Comparison of ENCODE assay signal across 9 cellular contexts in genomic region chr22:50621948-50622722, GRCh38. TPM values are rescaled to one million over a fixed set of nuclear protein-coding genes. Genes with fewer than 3 reads are reported as not detected.
DNase-seq lines count a peak whose midpoint lies in the region; ATAC-seq and TF ChIP-seq lines count a peak whose summit lies in the region.
"Had no signal": no experiment of that assay in that cellular context is flagged by ENCODE, and none has a peak within 500 bp of the region (broad histone marks: within the 10 kb centered on the region; RNA-seq: fewer than 3 reads in every experiment).

No MANE protein-coding gene starts in this region.

- POLR2A ChIA-PET in activated CD4-positive, alpha-beta memory T cell treated with anti-CD3 and anti-CD28 coated beads for 36 hours (lab: Charles Lee), result interaction anchor here (1.0 to 2.8 kb wide), 7 partner anchors 53 to 152 kb away, joined by 3 to 49 read pairs (median 9); partner anchors contain the start of genes SCO2, SYCE3 and TYMP

- H3K36me3 ChIP-seq in HAP-1 (replicated peaks) (no peaks in the 10 kb centered on the region), upper lobe of left lung (peaks cover 0 to 23% (median 6%) of the 10 kb centered on the region in 4 donors)

- H3K9me3 Mint-ChIP-seq in activated CD4-positive, alpha-beta memory T cell treated with anti-CD3 and anti-CD28 coated beads for 36 hours, result no peaks in the 10 kb centered on the region
- peaks cover 0 to 2% (median 0%) of the 10 kb centered on the region in 6 donors for H3K9me3 Mint-ChIP-seq in immature natural killer cell

- H3K9me3 ChIP-seq in HAP-1 (no peaks in the 10 kb centered on the region), upper lobe of left lung (no peaks in the 10 kb centered on the region)

- peak in 1 of 4 donors; percentile 1 for TF ChIP-seq POLR2A in upper lobe of left lung (IDR thresholded peaks at IDR 0.05)

- ATAC-seq in upper lobe of left lung (ENCODE audit: low FRiP score in 2 of 2) (no peak), GM18511 (IDR thresholded peaks at IDR 0.05; ENCODE audit: unreplicated experiment) (no peak)

- TF ChIP-seq CTCF in C4-2B (conservative IDR thresholded peaks at IDR 0.05), result peak; percentile 63
- no peak for TF ChIP-seq CTCF in upper lobe of left lung (IDR thresholded peaks at IDR 0.05)

- 21 to 24% methylated on average over 18 of the region's 18 CpGs for WGBS in upper lobe of left lung, 2 donors

- no peak for TF ChIP-seq EP300 in upper lobe of left lung (IDR thresholded peaks at IDR 0.05)

- H3K4me3 Mint-ChIP-seq in activated CD4-positive, alpha-beta memory T cell treated with anti-CD3 and anti-CD28 coated beads for 36 hours, result peak overlapping the region; percentile 75
- peak overlapping the region; percentile 85 to 96 (median 89) for H3K4me3 Mint-ChIP-seq in immature natural killer cell

- CTCF ChIA-PET in activated CD4-positive, alpha-beta memory T cell treated with anti-CD3 and anti-CD28 coated beads for 36 hours (lab: Charles Lee), result interaction anchor here (0.9 to 5.5 kb wide), 22 partner anchors 8 to 381 kb away, joined by 3 to 102 read pairs (median 10); partner anchors contain the start of genes CHKB, KLHDC7B, LMF2 and NCAPH2

- peaks cover 2% of the 10 kb centered on the region for H3K36me3 Mint-ChIP-seq in activated CD4-positive, alpha-beta memory T cell treated with anti-CD3 and anti-CD28 coated beads for 36 hours
- H3K36me3 Mint-ChIP-seq in immature natural killer cell, result no peaks in the 10 kb centered on the region

- peaks cover 15% of the 10 kb centered on the region for H3K4me1 ChIP-seq in HAP-1
- peaks cover 31 to 43% (median 36%) of the 10 kb centered on the region in 4 donors for H3K4me1 ChIP-seq in upper lobe of left lung

- no peaks in the 10 kb centered on the region for H3K27me3 Mint-ChIP-seq in activated CD4-positive, alpha-beta memory T cell treated with anti-CD3 and anti-CD28 coated beads for 36 hours
- H3K27me3 Mint-ChIP-seq in immature natural killer cell (ENCODE audit: low read depth in 3 of 3), result peaks cover 4 to 10% (median 9%) of the 10 kb centered on the region in 3 donors

- H3K27ac ChIP-seq in C4-2B (peak overlapping the region; percentile 99), upper lobe of left lung (peak overlapping the region; percentile 44 to 79 (median 56))

- DNase-seq in HAP-1 (ENCODE audit: low spot score in 2 of 2) (no peak), immature natural killer cell (no peak), upper lobe of left lung (peak in 1 of 2 donors; percentile 34), NCI-H2081 treated with DMSO at 0.1 percent for 48 hours (lab: John Stamatoyannopoulos, UW) (no peak), NCI-H2171 treated with DMSO at 0.1 percent for 48 hours (lab: John Stamatoyannopoulos, UW) (no peak)
- DNase-seq in activated CD4-positive, alpha-beta memory T cell treated with anti-CD3 and anti-CD28 coated beads for 36 hours, result peak; percentile 60

- peak overlapping the region; percentile 97 for H3K27ac Mint-ChIP-seq in activated CD4-positive, alpha-beta memory T cell treated with anti-CD3 and anti-CD28 coated beads for 36 hours
- peak overlapping the region; percentile 89 to 96 (median 92) for H3K27ac Mint-ChIP-seq in immature natural killer cell

- peak overlapping the region; percentile 2; the same call in 1 of the 2 replicates for H3K4me3 ChIP-seq in HAP-1
- H3K4me3 ChIP-seq in upper lobe of left lung, result peak overlapping the region in 3 of 4 donors; percentile 12 to 43 (median 40)
- H3K4me3 ChIP-seq: lung had no signal

- intact Hi-C loops in activated CD4-positive, alpha-beta memory T cell treated with anti-CD3 and anti-CD28 coated beads for 36 hours (cut with micrococcal nuclease), result loop anchor here (1.0 to 5.0 kb wide), 7 partner anchors 83 to 377 kb away; partner anchors contain the start of genes MAPK11, PPP6R2, SBF1 and TUBGCP6

- peaks cover 42% of the 10 kb centered on the region for H3K4me1 Mint-ChIP-seq in activated CD4-positive, alpha-beta memory T cell treated with anti-CD3 and anti-CD28 coated beads for 36 hours (ENCODE audit: low read depth)
- peaks cover 36 to 38% of the 10 kb centered on the region in 2 donors for H3K4me1 Mint-ChIP-seq in immature natural killer cell

- H3K27me3 ChIP-seq in HAP-1 (ENCODE audit: low read depth) (no peaks in the 10 kb centered on the region), upper lobe of left lung (no peaks in the 10 kb centered on the region)

- in situ Hi-C loops in HAP-1 (cut with MboI; ENCODE audit: low sequenced_read_pairs), result no loop called here

RNA-seq across cellular contexts. Expression of gene ARSA, which starts 5.8 kb away (rescaled TPM):
- total RNA-seq in activated CD4-positive, alpha-beta memory T cell treated with anti-CD3 and anti-CD28 coated beads for 36 hours, result 10 to 100 TPM; 23.9 to 25.8 TPM
- polyA plus RNA-seq in immature natural killer cell, result 10 to 100 TPM in 1 of 3 donors, 1 to 10 TPM in 2; 3.8 to 11.2 (median 7.7) TPM
- 10 to 100 TPM; 29.8 to 99.0 (median 59.2) TPM for total RNA-seq in upper lobe of left lung

RNA-seq across cellular contexts. Expression of gene MAPK8IP2, which starts 21.5 kb away (rescaled TPM):
- total RNA-seq in activated CD4-positive, alpha-beta memory T cell treated with anti-CD3 and anti-CD28 coated beads for 36 hours, result under 1 TPM; 0.10 to 0.19 TPM
- polyA plus RNA-seq in immature natural killer cell, result not detected
- total RNA-seq in upper lobe of left lung, result 1 to 10 TPM; 1.0 to 5.5 (median 3.4) TPM

RNA-seq across cellular contexts. Expression of gene CHKB, which starts 39.5 kb away (rescaled TPM):
- total RNA-seq in activated CD4-positive, alpha-beta memory T cell treated with anti-CD3 and anti-CD28 coated beads for 36 hours, result 10 to 100 TPM; 76.2 to 76.3 TPM
- 10 to 100 TPM; 44.0 to 51.3 (median 49.4) TPM for polyA plus RNA-seq in immature natural killer cell
- 100 to 1,000 TPM in 2 of 6 donors, 10 to 100 TPM in 4; 42.7 to 294 (median 87.8) TPM for total RNA-seq in upper lobe of left lung

RNA-seq across cellular contexts. Expression of gene CPT1B, which starts 43.9 kb away (rescaled TPM):
- total RNA-seq in activated CD4-positive, alpha-beta memory T cell treated with anti-CD3 and anti-CD28 coated beads for 36 hours, result 10 to 100 TPM; 33.3 to 36.9 TPM
- 1 to 10 TPM in 1 of 3 donors, under 1 TPM in 1, not detected in 1; 0.09 to 2.9 TPM for polyA plus RNA-seq in immature natural killer cell
- 10 to 100 TPM in 5 of 6 donors, 1 to 10 TPM in 1; 7.3 to 54.5 (median 19.4) TPM for total RNA-seq in upper lobe of left lung

RNA-seq across cellular contexts. Expression of gene SHANK3, which starts 50.5 kb away (rescaled TPM):
- total RNA-seq in activated CD4-positive, alpha-beta memory T cell treated with anti-CD3 and anti-CD28 coated beads for 36 hours, result under 1 TPM; 0.05 to 0.07 TPM
- polyA plus RNA-seq in immature natural killer cell, result not detected
- total RNA-seq in upper lobe of left lung, result 100 to 1,000 TPM in 1 of 6 donors, 10 to 100 TPM in 5; 16.6 to 105 (median 51.1) TPM
